Comparison of ENCODE assay signal across 27 cellular contexts in genomic region chr7:121334376-121334775, GRCh38. TPM values are rescaled to one million over a fixed set of nuclear protein-coding genes. Genes with fewer than 3 reads are reported as not detected.
"Had no signal": no experiment of that assay in that cellular context is flagged by ENCODE, and none has a peak within 500 bp of the region (broad histone marks: within the 10 kb centered on the region; RNA-seq: fewer than 3 reads in every experiment).

No MANE protein-coding gene starts in this region.

- ATAC-seq: foreskin keratinocyte, gastroesophageal sphincter, heart right ventricle, left cardiac atrium, left lung, left ventricle myocardium superior, lower lobe of right lung, mucosa of descending colon had no signal

- H3K36me3 ChIP-seq: esophagus muscularis mucosa, gastroesophageal sphincter, heart right ventricle, left lung, lower lobe of right lung had no signal

- H3K4me3 ChIP-seq: coronary artery, dorsolateral prefrontal cortex, esophagus muscularis mucosa, gastroesophageal sphincter, heart right ventricle, left lung, lower lobe of right lung, mucosa of descending colon had no signal

- DNase-seq: dermis blood vessel endothelial cell; dorsolateral prefrontal cortex; effector CD4-positive, alpha-beta T cell; effector memory CD4-positive, alpha-beta T cell; foreskin keratinocyte; glutamatergic neuron; head of caudate nucleus; heart right ventricle; hippocampal formation; left cardiac atrium; left lung; left ventricle myocardium superior; lower lobe of right lung; mesenchymal stem cell; mucosa of descending colon; naive B cell had no signal

- FAIRE-seq: colon, keratinocyte had no signal

- H3K27ac ChIP-seq: coronary artery, dorsolateral prefrontal cortex, esophagus muscularis mucosa, foreskin keratinocyte, gastroesophageal sphincter, heart right ventricle, left lung, lower lobe of right lung had no signal

- H3K9me3 ChIP-seq: esophagus muscularis mucosa, gastroesophageal sphincter, heart right ventricle, left lung, lower lobe of right lung, mucosa of descending colon had no signal

RNA-seq across cellular contexts. Expression of gene WNT16, which starts 5.6 kb away (rescaled TPM):
- total RNA-seq: dermis blood vessel endothelial cell, endothelial cell of umbilical vein, epithelial cell of proximal tubule, foreskin keratinocyte, glomerular endothelial cell, heart right ventricle, kidney epithelial cell, left cardiac atrium, left lung, left ventricle myocardium superior, lower lobe of right lung, lung microvascular endothelial cell, mesenteric fat pad had no signal
- polyA plus RNA-seq: endothelial cell of umbilical vein, foreskin keratinocyte, heart right ventricle, keratinocyte had no signal
